19 cellular contexts compared by ENCODE assay signal in the genomic region with DNA sequence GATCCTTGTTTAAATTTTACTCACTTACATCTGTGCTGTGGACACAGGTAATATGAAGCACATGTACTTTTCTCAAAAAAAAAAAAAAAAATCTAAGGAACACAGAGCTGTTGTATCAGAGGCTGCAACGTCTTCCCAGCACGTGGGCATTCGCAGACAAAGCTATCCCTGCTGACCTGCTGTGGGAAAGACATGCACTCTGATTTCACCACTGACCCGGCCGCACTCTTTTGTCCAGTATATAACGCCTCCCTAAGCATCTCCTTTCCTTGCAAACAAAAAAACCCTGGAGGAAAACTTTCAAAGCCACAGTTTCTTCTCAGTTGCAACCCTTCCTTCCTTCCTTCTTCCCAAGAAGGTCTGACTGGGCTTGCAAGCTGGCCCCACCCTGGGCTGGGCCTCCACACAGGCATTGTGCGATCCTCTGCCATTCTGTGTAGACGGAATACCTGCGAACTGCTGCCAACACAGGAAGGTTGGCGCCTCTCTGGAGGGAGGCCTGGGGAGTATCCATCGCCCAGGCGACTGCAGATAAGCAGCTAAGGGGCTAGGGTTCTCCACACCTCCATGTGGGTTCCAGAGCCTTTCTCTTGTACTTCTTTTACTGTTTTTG. TPM values are rescaled to one million over a fixed set of nuclear protein-coding genes. Genes with fewer than 3 reads are reported as not detected.
DNase-seq lines count a peak whose midpoint lies in the region; ATAC-seq and TF ChIP-seq lines count a peak whose summit lies in the region.
"Had no signal": no experiment of that assay in that cellular context is flagged by ENCODE, and none has a peak within 500 bp of the region (broad histone marks: within the 10 kb centered on the region; RNA-seq: fewer than 3 reads in every experiment).

No MANE protein-coding gene starts in this region.

- DNase-seq in endodermal cell (peak; percentile 42), heart right ventricle (peak; percentile 48 to 57), mucosa of gallbladder (ENCODE audit: low spot score) (peak; percentile 60), type B pancreatic cell (ENCODE audit: extremely low spot score, unreplicated experiment) (no peak), LoVo (ENCODE audit: low spot score) (no peak), putamen (ENCODE audit: low spot score) (no peak), G401 (ENCODE audit: low spot score) (no peak)
- DNase-seq: activated naive CD4-positive, alpha-beta T cell treated with anti-CD3 and anti-CD28 coated beads for 36 hours; activated T-cell treated with anti-CD3 and anti-CD28 coated beads, Interleukin-2, amount 50 U/mL, for 48 hours; anterior cingulate cortex; CD8-positive, alpha-beta T cell; DND-41; effector memory CD8-positive, alpha-beta T cell; hypothalamus; NCI-H526 treated with DMSO at 0.1 percent for 48 hours; retina; T1000 had no signal

- H3K27ac Mint-ChIP-seq in endodermal cell: no peak overlapping the region
- peak overlapping the region; percentile 41 for H3K27ac Mint-ChIP-seq in type B pancreatic cell
- H3K27ac Mint-ChIP-seq: activated naive CD4-positive, alpha-beta T cell treated with anti-CD3 and anti-CD28 coated beads for 36 hours; CD8-positive, alpha-beta T cell; effector memory CD8-positive, alpha-beta T cell had no signal

- H3K27me3 ChIP-seq in endodermal cell (ENCODE audit: control insufficient read depth, insufficient read depth, low read length, poor library complexity, severe bottlenecking): no peaks in the 10 kb centered on the region
- no peaks in the 10 kb centered on the region for H3K27me3 ChIP-seq in heart right ventricle

- in situ Hi-C loops in G401 (cut with HindIII; ENCODE audit: low sequenced_read_pairs): no loop called here

- intact Hi-C loops in heart right ventricle (cut with DNase I): loop anchor here in 9 of 10 donors (2.0 to 10.0 kb wide), 9 partner anchors 17 to 397 kb away; no protein-coding TSS in a partner anchor

- H3K4me1 Mint-ChIP-seq in endodermal cell (peaks cover 9% of the 10 kb centered on the region), type B pancreatic cell (ENCODE audit: unreplicated experiment) (peaks cover 35% of the 10 kb centered on the region)

- H3K9me3 ChIP-seq in endodermal cell (ENCODE audit: control insufficient read depth, low read length) (no peaks in the 10 kb centered on the region), heart right ventricle (no peaks in the 10 kb centered on the region)

- H3K27me3 Mint-ChIP-seq in endodermal cell (ENCODE audit: insufficient read depth) (no peaks in the 10 kb centered on the region), type B pancreatic cell (no peaks in the 10 kb centered on the region)

- H3K9me3 Mint-ChIP-seq in endodermal cell: no peaks in the 10 kb centered on the region
- H3K9me3 Mint-ChIP-seq in type B pancreatic cell: no peaks in the 10 kb centered on the region
- H3K9me3 Mint-ChIP-seq: activated naive CD4-positive, alpha-beta T cell treated with anti-CD3 and anti-CD28 coated beads for 36 hours; CD8-positive, alpha-beta T cell; effector memory CD8-positive, alpha-beta T cell had no signal

- no peak overlapping the region for H3K9ac ChIP-seq in endodermal cell (ENCODE audit: extremely low read depth, low read length, poor library complexity, severe bottlenecking)

- H3K4me3 Mint-ChIP-seq in endodermal cell: no peak overlapping the region
- no peak overlapping the region for H3K4me3 Mint-ChIP-seq in type B pancreatic cell
- H3K4me3 Mint-ChIP-seq: activated naive CD4-positive, alpha-beta T cell treated with anti-CD3 and anti-CD28 coated beads for 36 hours; CD8-positive, alpha-beta T cell; effector memory CD8-positive, alpha-beta T cell had no signal

- whole genome bisulfite sequencing in endodermal cell (ENCODE audit: insufficient coverage in 1 of 2, insufficient read length in 1 of 2), 2 experiments: 84 to 88% methylated on average over 12 of the region's 12 CpGs
- WGBS in heart right ventricle, 2 donors: 61 to 75% methylated on average over 12 of the region's 12 CpGs

- TF ChIP-seq CTCF in endodermal cell (conservative IDR thresholded peaks at IDR 0.05): no peak
- no peak for TF ChIP-seq CTCF in heart right ventricle (IDR thresholded peaks at IDR 0.05)
- no peak for TF ChIP-seq CTCF in type B pancreatic cell (conservative IDR thresholded peaks at IDR 0.05)

- ATAC-seq in heart right ventricle: peak in 7 of 8 donors; percentile 47 to 81 (median 68)
- ATAC-seq: activated CD4-positive, CD25-positive, alpha-beta regulatory T cell treated with anti-CD3 and anti-CD28 coated beads, Interleukin-2, amount 50 U/mL, for 24 hours; CD8-positive, alpha-beta T cell; effector memory CD8-positive, alpha-beta T cell; K562 had no signal

- H3K36me3 Mint-ChIP-seq in endodermal cell (ENCODE audit: low read depth) (no peaks in the 10 kb centered on the region), type B pancreatic cell (peaks cover 3% of the 10 kb centered on the region)
- H3K36me3 Mint-ChIP-seq: CD8-positive, alpha-beta T cell had no signal

- H3K4me3 ChIP-seq in endodermal cell (ENCODE audit: low read length) (no peak overlapping the region), heart right ventricle (no peak overlapping the region)
- H3K4me3 ChIP-seq: K562 had no signal

- no peaks in the 10 kb centered on the region for H3K36me3 ChIP-seq in endodermal cell (ENCODE audit: control insufficient read depth, insufficient read depth, low read length)
- H3K36me3 ChIP-seq in heart right ventricle: no peaks in the 10 kb centered on the region

- H3K27ac ChIP-seq in endodermal cell (ENCODE audit: low read depth, low read length): no peak overlapping the region
- H3K27ac ChIP-seq in heart right ventricle: peak overlapping the region in 7 of 10 donors; percentile 2 to 68 (median 46)

- no peaks in the 10 kb centered on the region for H3K4me1 ChIP-seq in endodermal cell (ENCODE audit: control insufficient read depth, insufficient read depth, low read length)
- peaks cover 0 to 45% (median 24%) of the 10 kb centered on the region in 9 donors for H3K4me1 ChIP-seq in heart right ventricle

RNA-seq across cellular contexts. Expression of a gene that starts 50.8 kb away (rescaled TPM):
- total RNA-seq in endodermal cell (10 to 100 TPM; 17.3 to 18.6 TPM), heart right ventricle (under 1 TPM in 9 of 10 donors, not detected in 1; 0.15 to 0.88 (median 0.40) TPM), mucosa of gallbladder (49.5 TPM), type B pancreatic cell (ENCODE audit: low replicate concordance) (6.8 and 13.8 TPM in 2 replicates)
- polyA plus RNA-seq in endodermal cell (2013, experiment 1 of 2): 4.2 TPM
- polyA plus RNA-seq in endodermal cell (2013, experiment 2 of 2): 4.1 TPM
- under 1 TPM; 0.09 to 0.66 TPM for polyA plus RNA-seq in heart right ventricle
- not detected in 2 replicates for total RNA-seq in G401 (2014; rRNA removed; shearing (Covaris generic))
- total RNA-seq: CD8-positive, alpha-beta T cell had no signal

Comparison
In these comparisons a context has a peak if more than half of its experiments do, and no peak if none do; other contexts are left out.
1. DNase-seq: peak in endodermal cell (single experiment), heart right ventricle (2 of 2) and mucosa of gallbladder (single experiment); none in type B pancreatic cell (single experiment), LoVo (single experiment), putamen (single experiment) and G401 (single experiment).